8 cellular contexts compared by ENCODE assay signal in genomic region chr12:124861492-124861891, GRCh38. TPM values are rescaled to one million over a fixed set of nuclear protein-coding genes. Genes with fewer than 3 reads are reported as not detected.
A peak's percentile ranks its signal among the peaks of the same experiment; 100 is the strongest.
DNase-seq lines count a peak whose midpoint lies in the region; ATAC-seq and TF ChIP-seq lines count a peak whose summit lies in the region.

No MANE protein-coding gene starts in this region.

- no peak for ATAC-seq in GM19395 (IDR thresholded peaks at IDR 0.05; ENCODE audit: unreplicated experiment)

- POLR2A ChIA-PET in RWPE1 (lab: Yijun Ruan, JAX; ENCODE audit: low non-redundant PET): no interaction called here

- H3K4me3 ChIP-seq in GM12864 (ENCODE audit: low read depth, low read length) (peak overlapping the region; percentile 86), fibroblast of mammary gland (ENCODE audit: control insufficient read depth, low read depth, low read length) (no peak overlapping the region)

- no peak for TF ChIP-seq CTCF in GM12864 (IDR thresholded peaks at IDR 0.05; ENCODE audit: low read depth, low read length, missing control alignments)
- TF ChIP-seq CTCF in RWPE1 (conservative IDR thresholded peaks at IDR 0.05; ENCODE audit: low read depth): no peak
- TF ChIP-seq CTCF in fibroblast of mammary gland (conservative IDR thresholded peaks at IDR 0.05; ENCODE audit: control insufficient read depth, insufficient read depth, low read depth, low read length): no peak

- intact Hi-C loops in posterior vena cava (cut with DNase I): no loop called here

- no peak for DNase-seq in GM12864 (ENCODE audit: low read depth)
- DNase-seq in RWPE1 (ENCODE audit: low spot score): peak; percentile 41
- DNase-seq in fibroblast of mammary gland (ENCODE audit: low read depth): peak; percentile 64
- peak; percentile 90 for DNase-seq in posterior vena cava (ENCODE audit: low spot score)
- DNase-seq in activated naive CD4-positive, alpha-beta T cell (lab: John Stamatoyannopoulos, UW): no peak
- DNase-seq in 8988T: no peak
- no peak for DNase-seq in HuH-7 (ENCODE audit: low spot score)

- peak overlapping the region; percentile 77 for H3K27ac ChIP-seq in RWPE1

- CTCF ChIA-PET in RWPE1 (lab: Yijun Ruan, JAX): no interaction called here

RNA-seq across cellular contexts. Expression of gene SCARB1, which starts 2.2 kb away (rescaled TPM):
- total RNA-seq in posterior vena cava: 10 to 100 TPM; 13.0 to 14.3 TPM

RNA-seq across cellular contexts. Expression of gene UBC, which starts 53.0 kb away (rescaled TPM):
- 1,000 to 10,000 TPM in 1 of 2 donors, 100 to 1,000 TPM in 1; 993 to 1,405 TPM for total RNA-seq in posterior vena cava

Comparison
In these comparisons a context has a peak if more than half of its experiments do, and no peak if none do; other contexts are left out.
1. DNase-seq: peak in RWPE1 (single experiment), fibroblast of mammary gland (single experiment) and posterior vena cava (single experiment); none in GM12864 (single experiment), activated naive CD4-positive, alpha-beta T cell (0 of 4), 8988T (single experiment) and HuH-7 (single experiment).